Comparison of ENCODE assay signal across 1 cellular context in genomic region chr9:22469928-22470544, GRCh38.
TF ChIP-seq lines count a peak whose summit lies in the region.

No MANE protein-coding gene starts in this region.

TF ChIP-seq in H1, 55 proteins besides CTCF, POLR2A, EP300 and RAD21 (continued from another document):
- no peak for TF ChIP-seq USF2 (IDR thresholded peaks at IDR 0.05; ENCODE audit: low read length)
- no peak for TF ChIP-seq SAP30 (IDR thresholded peaks at IDR 0.05; ENCODE audit: insufficient read depth, insufficient replicate concordance, low read length)
